Comparison of ENCODE assay signal across 2 cellular contexts in genomic region chr11:47183969-47184368, GRCh38.
TF ChIP-seq lines count a peak whose summit lies in the region.

No MANE protein-coding gene starts in this region.

TF ChIP-seq in HCT116, 20 proteins besides CTCF, POLR2A, EP300 and RAD21:
- TF ChIP-seq CBX3 (IDR thresholded peaks at IDR 0.05; ENCODE audit: low read depth): no peak

TF ChIP-seq in HepG2, 621 proteins besides CTCF, POLR2A, EP300 and RAD21:
- TF ChIP-seq ZBTB2 (CRISPR knock-in tag; IDR thresholded peaks at IDR 0.05; ENCODE audit: low read depth): no peak
- TF ChIP-seq ZNF414 (CRISPR knock-in tag; IDR thresholded peaks at IDR 0.05): no peak
- 0 out of 2 replicates have a peak, but pooled peaks have one; percentile 41 for TF ChIP-seq ZXDC (CRISPR knock-in tag; IDR thresholded peaks at IDR 0.05)
- TF ChIP-seq KAT2B (IDR thresholded peaks at IDR 0.05; ENCODE audit: borderline replicate concordance, low read depth, low read length): no peak
- 0 out of 2 replicates have a peak, but pooled peaks have one; percentile 5 for TF ChIP-seq ZC3H4 (CRISPR knock-in tag; IDR thresholded peaks at IDR 0.05; ENCODE audit: borderline replicate concordance)
- TF ChIP-seq KAT8 (CRISPR knock-in tag; IDR thresholded peaks at IDR 0.05): no peak
- TF ChIP-seq ATF1 (CRISPR knock-in tag; IDR thresholded peaks at IDR 0.05): no peak
- TF ChIP-seq PPARG (CRISPR knock-in tag; conservative IDR thresholded peaks at IDR 0.05): 0 out of 2 replicates have a peak, but pooled peaks have one; percentile 19
- no peak for TF ChIP-seq NR2F6 (IDR thresholded peaks at IDR 0.05)
- no peak for TF ChIP-seq NR2F6 (CRISPR knock-in tag; IDR thresholded peaks at IDR 0.05)
- no peak for TF ChIP-seq SMARCC2 (IDR thresholded peaks at IDR 0.05)
- peak; percentile 34 for TF ChIP-seq KDM2A (CRISPR knock-in tag; IDR thresholded peaks at IDR 0.05; ENCODE audit: borderline replicate concordance, low read depth)
- TF ChIP-seq GPBP1L1 (CRISPR knock-in tag; IDR thresholded peaks at IDR 0.05): no peak
- TF ChIP-seq IKZF1 (IDR thresholded peaks at IDR 0.05): no peak
- peak; percentile 54; the same call in 1 of the 2 replicates for TF ChIP-seq ZNF362 (CRISPR knock-in tag; IDR thresholded peaks at IDR 0.05; ENCODE audit: borderline replicate concordance)
- peak; percentile 30 for TF ChIP-seq FOSL2 (CRISPR knock-in tag; IDR thresholded peaks at IDR 0.05)
- TF ChIP-seq ZNF784 (CRISPR knock-in tag; IDR thresholded peaks at IDR 0.05; ENCODE audit: borderline replicate concordance): no peak
- no peak for TF ChIP-seq ARNTL (CRISPR knock-in tag; IDR thresholded peaks at IDR 0.05)
- TF ChIP-seq SRF (IDR thresholded peaks at IDR 0.05; ENCODE audit: low read depth, low read length): peak; percentile 32; the same call in 1 of the 2 replicates
TF ChIP-seq in HepG2: peak in this region for 7.
